In genomic region chr17:2397247-2398171, GRCh38 we compare ENCODE assay signal across 7 cellular contexts. TPM values are rescaled to one million over a fixed set of nuclear protein-coding genes. Genes with fewer than 3 reads are reported as not detected.
A peak's percentile ranks its signal among the peaks of the same experiment; 100 is the strongest.
DNase-seq lines count a peak whose midpoint lies in the region; ATAC-seq and TF ChIP-seq lines count a peak whose summit lies in the region.

No MANE protein-coding gene starts in this region.

- H3K9me3 ChIP-seq in HEK293 (ENCODE audit: control insufficient read depth, insufficient read depth, low read depth, low read length) (no peaks in the 10 kb centered on the region), iPS-18a (ENCODE audit: control insufficient read depth, low read depth, low read length) (no peaks in the 10 kb centered on the region)

- no peak for TF ChIP-seq CTCF in HEK293 (tag by site-specific recombination; IDR thresholded peaks at IDR 0.05)

- H3K36me3 Mint-ChIP-seq in activated T-helper 17 cell treated with anti-CD3 and anti-CD28 coated beads, Interleukin-2, amount 50 U/mL, for 72 hours (ENCODE audit: low read depth): peaks cover 16% of the 10 kb centered on the region
- H3K36me3 Mint-ChIP-seq in stimulated activated naive B cell treated with anti-CD40 and anti-IgM and Interleukin-4, amounts not matched to agents 10 μg/mL and 1 μg/mL and 100 μg/mL, for 72 hours: peaks cover under 1 to 6% of the 10 kb centered on the region in 2 donors

- H3K27ac ChIP-seq in HEK293 (ENCODE audit: extremely low read depth, low read depth, low read length): peak overlapping the region; percentile 60
- H3K27ac ChIP-seq in iPS-18a (ENCODE audit: low read length): peak overlapping the region; percentile 20

- H3K9me3 Mint-ChIP-seq in activated T-helper 17 cell treated with anti-CD3 and anti-CD28 coated beads, Interleukin-2, amount 50 U/mL, for 72 hours: no peaks in the 10 kb centered on the region
- H3K9me3 Mint-ChIP-seq in stimulated activated naive B cell treated with anti-CD40 and anti-IgM and Interleukin-4, amounts not matched to agents 10 μg/mL and 1 μg/mL and 100 μg/mL, for 72 hours: no peaks in the 10 kb centered on the region

- DNase-seq in stimulated activated naive B cell treated with anti-CD40 and anti-IgM and Interleukin-4, amounts not matched to agents 10 μg/mL and 1 μg/mL and 100 μg/mL, for 72 hours: no peak
- DNase-seq in NCI-H1048 (lab: John Stamatoyannopoulos, UW) (no peak), HCEC 1CT (no peak), DMS 273 treated with DMSO at 0.1 percent for 48 hours (lab: John Stamatoyannopoulos, UW) (no peak)

- H3K27me3 ChIP-seq in iPS-18a (ENCODE audit: control insufficient read depth, insufficient read depth, low read length): no peaks in the 10 kb centered on the region

- H3K4me3 Mint-ChIP-seq in activated T-helper 17 cell treated with anti-CD3 and anti-CD28 coated beads, Interleukin-2, amount 50 U/mL, for 72 hours: peak overlapping the region; percentile 97
- peak overlapping the region; percentile 83 to 85 for H3K4me3 Mint-ChIP-seq in stimulated activated naive B cell treated with anti-CD40 and anti-IgM and Interleukin-4, amounts not matched to agents 10 μg/mL and 1 μg/mL and 100 μg/mL, for 72 hours

- no peaks in the 10 kb centered on the region for H3K36me3 ChIP-seq in HEK293 (ENCODE audit: control insufficient read depth in 2 of 2, insufficient read depth in 1 of 2, low read length in 2 of 2)
- no peaks in the 10 kb centered on the region for H3K36me3 ChIP-seq in iPS-18a (ENCODE audit: control insufficient read depth, low read depth, low read length)

- ATAC-seq in activated T-helper 17 cell treated with anti-CD3 and anti-CD28 coated beads, Interleukin-2, amount 50 U/mL, for 72 hours (replicated peaks): no peak
- no peak for ATAC-seq in stimulated activated naive B cell treated with anti-CD40 and anti-IgM and Interleukin-4, amounts not matched to agents 10 μg/mL and 1 μg/mL and 100 μg/mL, for 72 hours (replicated peaks)

- H3K27ac Mint-ChIP-seq in activated T-helper 17 cell treated with anti-CD3 and anti-CD28 coated beads, Interleukin-2, amount 50 U/mL, for 72 hours: peak overlapping the region; percentile 75
- H3K27ac Mint-ChIP-seq in stimulated activated naive B cell treated with anti-CD40 and anti-IgM and Interleukin-4, amounts not matched to agents 10 μg/mL and 1 μg/mL and 100 μg/mL, for 72 hours: peak overlapping the region; percentile 92

- no peaks in the 10 kb centered on the region for H3K27me3 Mint-ChIP-seq in activated T-helper 17 cell treated with anti-CD3 and anti-CD28 coated beads, Interleukin-2, amount 50 U/mL, for 72 hours
- H3K27me3 Mint-ChIP-seq in stimulated activated naive B cell treated with anti-CD40 and anti-IgM and Interleukin-4, amounts not matched to agents 10 μg/mL and 1 μg/mL and 100 μg/mL, for 72 hours: no peaks in the 10 kb centered on the region

- CTCF ChIA-PET in HEK293 (lab: Yijun Ruan, JAX): interaction anchor here (0.6 to 11.4 kb wide), 5 partner anchors 10 to 676 kb away, joined by 3 to 116 read pairs (median 5); no protein-coding TSS in a partner anchor

- peaks cover 13% of the 10 kb centered on the region for H3K4me1 Mint-ChIP-seq in activated T-helper 17 cell treated with anti-CD3 and anti-CD28 coated beads, Interleukin-2, amount 50 U/mL, for 72 hours
- peaks cover 51 to 64% of the 10 kb centered on the region in 2 donors for H3K4me1 Mint-ChIP-seq in stimulated activated naive B cell treated with anti-CD40 and anti-IgM and Interleukin-4, amounts not matched to agents 10 μg/mL and 1 μg/mL and 100 μg/mL, for 72 hours

- no peak overlapping the region for H3K4me3 ChIP-seq in HEK293 (ENCODE audit: low read depth, low read length)
- peak overlapping the region; percentile 87 for H3K4me3 ChIP-seq in iPS-18a (ENCODE audit: low read length)

- POLR2A ChIA-PET in HEK293 (lab: Yijun Ruan, JAX): interaction anchor here (0.5 kb wide), 1 partner anchor 18 kb away, joined by 3 read pairs; no protein-coding TSS in a partner anchor

- peak overlapping the region; percentile 98 for H3K9ac ChIP-seq in iPS-18a (ENCODE audit: low read length)

- peaks cover 40% of the 10 kb centered on the region for H3K4me1 ChIP-seq in HEK293 (ENCODE audit: control insufficient read depth, insufficient read depth, low read length)
- H3K4me1 ChIP-seq in iPS-18a (ENCODE audit: control insufficient read depth, low read depth, low read length): peaks cover 28% of the 10 kb centered on the region

TF ChIP-seq in HEK293, 187 proteins besides CTCF, POLR2A, EP300 and RAD21:
- TF ChIP-seq ZNF585B (tag by site-specific recombination; IDR thresholded peaks at IDR 0.05): peak; percentile 21; the same call in 1 of the 2 replicates
- peak; percentile 92 for TF ChIP-seq ZFP69B (tag by site-specific recombination; IDR thresholded peaks at IDR 0.05)
- TF ChIP-seq ZNF600 (tag by site-specific recombination; IDR thresholded peaks at IDR 0.05): 0 out of 2 replicates have a peak, but pooled peaks have one; percentile 16
- no peak for TF ChIP-seq ZNF707 (tag by site-specific recombination; IDR thresholded peaks at IDR 0.05)
- peak; percentile 70 for TF ChIP-seq GLIS2 (tag by site-specific recombination; IDR thresholded peaks at IDR 0.05)
- peak; percentile 84 for TF ChIP-seq SCRT2 (tag by site-specific recombination; IDR thresholded peaks at IDR 0.05)
- peak; percentile 22; the same call in 1 of the 2 replicates for TF ChIP-seq ZFHX2 (tag by site-specific recombination; conservative IDR thresholded peaks at IDR 0.05)
- TF ChIP-seq, protein P1, sequence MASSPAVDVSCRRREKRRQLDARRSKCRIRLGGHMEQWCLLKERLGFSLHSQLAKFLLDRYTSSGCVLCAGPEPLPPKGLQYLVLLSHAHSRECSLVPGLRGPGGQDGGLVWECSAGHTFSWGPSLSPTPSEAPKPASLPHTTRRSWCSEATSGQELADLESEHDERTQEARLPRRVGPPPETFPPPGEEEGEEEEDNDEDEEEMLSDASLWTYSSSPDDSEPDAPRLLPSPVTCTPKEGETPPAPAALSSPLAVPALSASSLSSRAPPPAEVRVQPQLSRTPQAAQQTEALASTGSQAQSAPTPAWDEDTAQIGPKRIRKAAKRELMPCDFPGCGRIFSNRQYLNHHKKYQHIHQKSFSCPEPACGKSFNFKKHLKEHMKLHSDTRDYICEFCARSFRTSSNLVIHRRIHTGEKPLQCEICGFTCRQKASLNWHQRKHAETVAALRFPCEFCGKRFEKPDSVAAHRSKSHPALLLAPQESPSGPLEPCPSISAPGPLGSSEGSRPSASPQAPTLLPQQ (tag by site-specific recombination; IDR thresholded peaks at IDR 0.05): peak; percentile 91
- no peak for TF ChIP-seq ZFP37 (tag by site-specific recombination; IDR thresholded peaks at IDR 0.05)

RNA-seq across cellular contexts. Expression of gene MNT, which starts 3.4 kb away (rescaled TPM):
- total RNA-seq in activated T-helper 17 cell treated with anti-CD3 and anti-CD28 coated beads, Interleukin-2, amount 50 U/mL, for 72 hours: 10 to 100 TPM; 28.7 to 33.2 TPM
